In the genomic region with DNA sequence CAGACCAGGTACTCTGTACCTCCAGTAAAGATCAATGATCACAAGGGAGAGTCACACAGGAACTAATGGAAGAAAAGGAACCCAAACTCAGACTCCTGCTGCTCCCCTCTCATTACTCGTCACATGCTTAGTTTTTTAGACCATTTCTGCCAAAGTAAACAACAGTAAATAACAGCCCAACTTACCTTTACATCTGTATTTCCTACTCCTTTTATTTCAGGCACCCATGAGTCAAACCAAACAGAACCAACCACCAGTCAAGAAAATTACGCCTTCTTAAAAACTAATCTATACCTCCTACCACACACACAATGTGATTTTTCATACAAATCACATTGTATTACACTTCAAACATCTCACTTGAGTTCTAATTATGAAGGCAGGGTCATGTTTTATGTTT, we compare ENCODE assay signal across 26 cellular contexts.
A peak's percentile ranks its signal among the peaks of the same experiment; 100 is the strongest.
DNase-seq lines count a peak whose midpoint lies in the region; ATAC-seq, FAIRE-seq and TF ChIP-seq lines count a peak whose summit lies in the region.
"Had no signal": no experiment of that assay in that cellular context is flagged by ENCODE, and none has a peak within 500 bp of the region (broad histone marks: within the 10 kb centered on the region; RNA-seq: fewer than 3 reads in every experiment).

No MANE protein-coding gene starts in this region.

- in situ Hi-C loops in brain microvascular endothelial cell (cut with HindIII; ENCODE audit: low pct_ligation_motif_present, low sequenced_read_pairs) = loop anchor here (25.0 kb wide), 1 partner anchor 191 kb away; no protein-coding TSS in a partner anchor

- H3K4me3 Mint-ChIP-seq in activated naive CD8-positive, alpha-beta T cell = no peak overlapping the region
- no peak overlapping the region for H3K4me3 Mint-ChIP-seq in activated naive CD8-positive, alpha-beta T cell treated with anti-CD3 and anti-CD28 coated beads, Interleukin-2, amount 50 U/mL, for 24 hours
- H3K4me3 Mint-ChIP-seq in glutamatergic neuron (ENCODE audit: unreplicated experiment) = no peak overlapping the region
- H3K4me3 Mint-ChIP-seq: activated B cell treated with CpG ODN at 0.5 μM for 24 hours, natural killer cell had no signal

- H3K4me3 ChIP-seq in bronchial epithelial cell (ENCODE audit: low read depth, low read length) (no peak overlapping the region), brain microvascular endothelial cell (ENCODE audit: low read depth, low read length) (no peak overlapping the region)
- H3K4me3 ChIP-seq: BLaER1, body of pancreas, left ventricle myocardium inferior had no signal

- H3K36me3 ChIP-seq in bronchial epithelial cell (ENCODE audit: control insufficient read depth, insufficient read depth, low read length) (peaks cover 4% of the 10 kb centered on the region), brain microvascular endothelial cell (replicated peaks) (peaks cover 13% of the 10 kb centered on the region)

- H3K27me3 ChIP-seq in bronchial epithelial cell (ENCODE audit: control insufficient read depth, insufficient read depth, low read length) (no peaks in the 10 kb centered on the region), brain microvascular endothelial cell (replicated peaks) (no peaks in the 10 kb centered on the region)
- H3K27me3 ChIP-seq: BLaER1, body of pancreas, foreskin keratinocyte had no signal

- H3K27ac ChIP-seq in brain microvascular endothelial cell = no peak overlapping the region
- H3K27ac ChIP-seq: BLaER1, foreskin keratinocyte, left ventricle myocardium inferior had no signal

- no peak for DNase-seq in activated naive CD8-positive, alpha-beta T cell treated with anti-CD3 and anti-CD28 coated beads, Interleukin-2, amount 50 U/mL, for 24 hours
- DNase-seq in NCI-H774 (lab: John Stamatoyannopoulos, UW) = peak; percentile 3
- peak; percentile 68 for DNase-seq in bronchial epithelial cell (ENCODE audit: low read depth)
- no peak for DNase-seq in brain microvascular endothelial cell
- DNase-seq in mucosa of gallbladder (ENCODE audit: low spot score) = no peak
- no peak for DNase-seq in glutamatergic neuron
- DNase-seq: activated B cell treated with CpG ODN at 0.5 μM for 24 hours; body of pancreas; Caco-2; effector CD8-positive, alpha-beta T cell; EL; foreskin keratinocyte; HCEC 1CT; Kasumi-1; left ventricle myocardium inferior; natural killer cell; NCI-H1105; OCI-M1; SHP77 treated with DMSO at 0.1 percent for 48 hours; substantia nigra; SW 1271; T1000 had no signal

- H3K36me3 Mint-ChIP-seq in activated naive CD8-positive, alpha-beta T cell = peaks cover 3% of the 10 kb centered on the region
- H3K36me3 Mint-ChIP-seq in activated naive CD8-positive, alpha-beta T cell treated with anti-CD3 and anti-CD28 coated beads, Interleukin-2, amount 50 U/mL, for 24 hours (ENCODE audit: low read depth) = peaks cover 14% of the 10 kb centered on the region
- H3K36me3 Mint-ChIP-seq in glutamatergic neuron (ENCODE audit: unreplicated experiment) = no peaks in the 10 kb centered on the region

- H3K9me3 Mint-ChIP-seq in activated naive CD8-positive, alpha-beta T cell (ENCODE audit: low read depth) = no peaks in the 10 kb centered on the region
- no peaks in the 10 kb centered on the region for H3K9me3 Mint-ChIP-seq in activated naive CD8-positive, alpha-beta T cell treated with anti-CD3 and anti-CD28 coated beads, Interleukin-2, amount 50 U/mL, for 24 hours
- no peaks in the 10 kb centered on the region for H3K9me3 Mint-ChIP-seq in glutamatergic neuron (ENCODE audit: unreplicated experiment)
- H3K9me3 Mint-ChIP-seq: activated B cell treated with CpG ODN at 0.5 μM for 24 hours, natural killer cell had no signal

- no peak for ATAC-seq in activated naive CD8-positive, alpha-beta T cell treated with anti-CD3 and anti-CD28 coated beads, Interleukin-2, amount 50 U/mL, for 24 hours
- no peak for ATAC-seq in GM19467 (IDR thresholded peaks at IDR 0.05; ENCODE audit: unreplicated experiment)
- ATAC-seq: body of pancreas, esophagus mucosa, foreskin keratinocyte, natural killer cell had no signal

- no peak for TF ChIP-seq CTCF in bronchial epithelial cell (IDR thresholded peaks at IDR 0.05; ENCODE audit: insufficient read depth, low read length, severe bottlenecking)
- no peak for TF ChIP-seq CTCF in brain microvascular endothelial cell (IDR thresholded peaks at IDR 0.05; ENCODE audit: low read depth, low read length, missing control alignments)
- TF ChIP-seq CTCF in glutamatergic neuron (IDR thresholded peaks at IDR 0.05; ENCODE audit: partially characterized antibody, unreplicated experiment) = no peak

- no peaks in the 10 kb centered on the region for H3K4me1 Mint-ChIP-seq in activated naive CD8-positive, alpha-beta T cell (ENCODE audit: low read depth)
- H3K4me1 Mint-ChIP-seq in activated naive CD8-positive, alpha-beta T cell treated with anti-CD3 and anti-CD28 coated beads, Interleukin-2, amount 50 U/mL, for 24 hours = no peaks in the 10 kb centered on the region
- H3K4me1 Mint-ChIP-seq in glutamatergic neuron (ENCODE audit: low read depth, unreplicated experiment) = no peaks in the 10 kb centered on the region
- H3K4me1 Mint-ChIP-seq: activated B cell treated with CpG ODN at 0.5 μM for 24 hours, natural killer cell had no signal

- peak overlapping the region; percentile 12 for H3K27ac Mint-ChIP-seq in activated naive CD8-positive, alpha-beta T cell
- H3K27ac Mint-ChIP-seq in activated naive CD8-positive, alpha-beta T cell treated with anti-CD3 and anti-CD28 coated beads, Interleukin-2, amount 50 U/mL, for 24 hours = no peak overlapping the region
- H3K27ac Mint-ChIP-seq in glutamatergic neuron (ENCODE audit: unreplicated experiment) = no peak overlapping the region
- H3K27ac Mint-ChIP-seq: activated B cell treated with CpG ODN at 0.5 μM for 24 hours, natural killer cell had no signal

- peaks cover 7% of the 10 kb centered on the region for H3K27me3 Mint-ChIP-seq in activated naive CD8-positive, alpha-beta T cell
- H3K27me3 Mint-ChIP-seq in activated naive CD8-positive, alpha-beta T cell treated with anti-CD3 and anti-CD28 coated beads, Interleukin-2, amount 50 U/mL, for 24 hours = peaks cover 16% of the 10 kb centered on the region
- peaks cover 3% of the 10 kb centered on the region for H3K27me3 Mint-ChIP-seq in glutamatergic neuron (ENCODE audit: unreplicated experiment)

- no peak for FAIRE-seq in bronchial epithelial cell (lab: Jason Lieb, UNC)

Comparison
In these comparisons a context has a peak if more than half of its experiments do, and no peak if none do; other contexts are left out.
1. DNase-seq: peak in NCI-H774 (single experiment) and bronchial epithelial cell (single experiment); none in activated naive CD8-positive, alpha-beta T cell treated with anti-CD3 and anti-CD28 coated beads, Interleukin-2, amount 50 U/mL, for 24 hours (single experiment), brain microvascular endothelial cell (single experiment), mucosa of gallbladder (single experiment) and glutamatergic neuron (single experiment).